In genomic region chr15:75750261-75751050, GRCh38 we compare ENCODE assay signal across 1 cellular context.
TF ChIP-seq lines count a peak whose summit lies in the region.

No MANE protein-coding gene starts in this region.

TF ChIP-seq in WTC11, 78 proteins besides CTCF, POLR2A, EP300 and RAD21 (continued from another document):
- TF ChIP-seq AFF4 (CRISPR knock-in tag; IDR thresholded peaks at IDR 0.05; ENCODE audit: borderline replicate concordance) (no peak), TCF7 (CRISPR knock-in tag; IDR thresholded peaks at IDR 0.05; ENCODE audit: low read depth) (no peak), MAX (CRISPR knock-in tag; IDR thresholded peaks at IDR 0.05) (no peak), MXD4 (CRISPR knock-in tag; IDR thresholded peaks at IDR 0.05; ENCODE audit: borderline replicate concordance) (no peak), PRRX2 (CRISPR knock-in tag; IDR thresholded peaks at IDR 0.05) (no peak), RORB (CRISPR knock-in tag; IDR thresholded peaks at IDR 0.05) (no peak), EMX1 (CRISPR knock-in tag; IDR thresholded peaks at IDR 0.05) (no peak), SMAD4 (CRISPR knock-in tag; IDR thresholded peaks at IDR 0.05) (no peak), JUN (CRISPR knock-in tag; IDR thresholded peaks at IDR 0.05) (no peak), ATF1 (CRISPR knock-in tag; IDR thresholded peaks at IDR 0.05) (no peak)
- TF ChIP-seq, protein P1, sequence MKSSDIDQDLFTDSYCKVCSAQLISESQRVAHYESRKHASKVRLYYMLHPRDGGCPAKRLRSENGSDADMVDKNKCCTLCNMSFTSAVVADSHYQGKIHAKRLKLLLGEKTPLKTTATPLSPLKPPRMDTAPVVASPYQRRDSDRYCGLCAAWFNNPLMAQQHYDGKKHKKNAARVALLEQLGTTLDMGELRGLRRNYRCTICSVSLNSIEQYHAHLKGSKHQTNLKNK (CRISPR knock-in tag; IDR thresholded peaks at IDR 0.05), result no peak
